In genomic region chr11:8018742-8019631, GRCh38 we compare ENCODE assay signal across 8 cellular contexts. TPM values are rescaled to one million over a fixed set of nuclear protein-coding genes. Genes with fewer than 3 reads are reported as not detected.
DNase-seq lines count a peak whose midpoint lies in the region; ATAC-seq, FAIRE-seq and TF ChIP-seq lines count a peak whose summit lies in the region.

No MANE protein-coding gene starts in this region.

- H3K36me3 Mint-ChIP-seq in activated CD4-positive, alpha-beta T cell treated with anti-CD3 and anti-CD28 coated beads, Interleukin-2, amount 10 ng/mL, durations not matched to agents 24 days and 14 days (ENCODE audit: low read depth), result no peaks in the 10 kb centered on the region
- H3K36me3 Mint-ChIP-seq in chondrocyte (ENCODE audit: low read depth), result no peaks in the 10 kb centered on the region

- H3K9ac ChIP-seq in kidney (ENCODE audit: low read length in 2 of 2), result peak overlapping the region in 1 of 2 donors; percentile 79

- no peaks in the 10 kb centered on the region for H3K9me3 Mint-ChIP-seq in activated CD4-positive, alpha-beta T cell treated with anti-CD3 and anti-CD28 coated beads, Interleukin-2, amount 10 ng/mL, durations not matched to agents 24 days and 14 days
- H3K9me3 Mint-ChIP-seq in chondrocyte (ENCODE audit: low read depth), result no peaks in the 10 kb centered on the region

- H3K4me3 Mint-ChIP-seq in activated CD4-positive, alpha-beta T cell treated with anti-CD3 and anti-CD28 coated beads, Interleukin-2, amount 10 ng/mL, durations not matched to agents 24 days and 14 days, result peak overlapping the region; percentile 75
- H3K4me3 Mint-ChIP-seq in chondrocyte (ENCODE audit: unreplicated experiment), result peak overlapping the region; percentile 69

- H3K27me3 Mint-ChIP-seq in activated CD4-positive, alpha-beta T cell treated with anti-CD3 and anti-CD28 coated beads, Interleukin-2, amount 10 ng/mL, durations not matched to agents 24 days and 14 days, result peaks cover 52% of the 10 kb centered on the region
- H3K27me3 Mint-ChIP-seq in chondrocyte (ENCODE audit: low read depth), result peaks cover 10% of the 10 kb centered on the region

- ATAC-seq in HG02763 (IDR thresholded peaks at IDR 0.05; ENCODE audit: unreplicated experiment), result no peak
- ATAC-seq in HG03378 (IDR thresholded peaks at IDR 0.05; ENCODE audit: unreplicated experiment), result no peak

- H3K4me1 Mint-ChIP-seq in activated CD4-positive, alpha-beta T cell treated with anti-CD3 and anti-CD28 coated beads, Interleukin-2, amount 10 ng/mL, durations not matched to agents 24 days and 14 days, result peaks cover 11% of the 10 kb centered on the region
- peaks cover 29% of the 10 kb centered on the region for H3K4me1 Mint-ChIP-seq in chondrocyte (ENCODE audit: low read depth)

- TF ChIP-seq CTCF in D721Med (IDR thresholded peaks at IDR 0.05; ENCODE audit: insufficient read depth, missing control alignments) (no peak), chondrocyte (IDR thresholded peaks at IDR 0.05) (no peak), kidney (IDR thresholded peaks at IDR 0.05; ENCODE audit: borderline replicate concordance, extremely low read depth, insufficient read depth) (no peak)

- DNase-seq in D721Med (ENCODE audit: insufficient read length, low spot score), result peak; percentile 43
- peak; percentile 61 for DNase-seq in KBM-7
- DNase-seq in activated CD4-positive, alpha-beta T cell treated with anti-CD3 and anti-CD28 coated beads, Interleukin-2, amount 10 ng/mL, durations not matched to agents 24 days and 14 days, result peak; percentile 90
- no peak for DNase-seq in chondrocyte (ENCODE audit: low spot score)
- DNase-seq in kidney, result peak; percentile 92
- peak; percentile 32 to 38 for DNase-seq in stimulated activated CD4-positive, alpha-beta T cell treated with anti-CD3 and anti-CD28 coated beads, Interleukin-12 subunit alpha, Interleukin-12 subunit beta, amount 100 ng/mL, for 24 hours (ENCODE audit: low read depth in 2 of 2)

- H3K4me3 ChIP-seq in kidney (ENCODE audit: low read length in 2 of 2), result peak overlapping the region; percentile 61 to 65

- H3K4me1 ChIP-seq in kidney (ENCODE audit: control insufficient read depth in 1 of 2, insufficient read depth in 1 of 2, low read depth in 1 of 2, low read length in 2 of 2), result peaks cover 6 to 15% of the 10 kb centered on the region in 2 donors

- in situ Hi-C loops in KBM-7 (cut with MboI; ENCODE audit: low pct_unique_long_range_greater_than_20kb, low sequenced_read_pairs), result no loop called here

- H3K27ac ChIP-seq in kidney (ENCODE audit: low read depth in 2 of 2, low read length in 2 of 2), result peak overlapping the region; percentile 21 to 71

- intact Hi-C loops in activated CD4-positive, alpha-beta T cell treated with anti-CD3 and anti-CD28 coated beads, Interleukin-2, amount 10 ng/mL, durations not matched to agents 24 days and 14 days (cut with micrococcal nuclease), result loop anchor here (2.0 to 10.0 kb wide), 2 partner anchors 32 to 566 kb away; partner anchors contain the start of gene EIF3F
- intact Hi-C loops in kidney (cut with DNase I), result no loop called here

- no peaks in the 10 kb centered on the region for H3K9me3 ChIP-seq in kidney (ENCODE audit: control insufficient read depth in 1 of 2, low read length in 2 of 2)

- no peaks in the 10 kb centered on the region for H3K36me3 ChIP-seq in kidney (ENCODE audit: control insufficient read depth in 1 of 2, insufficient read depth in 2 of 2, low read length in 2 of 2)

- peak overlapping the region; percentile 51 for H3K27ac Mint-ChIP-seq in activated CD4-positive, alpha-beta T cell treated with anti-CD3 and anti-CD28 coated beads, Interleukin-2, amount 10 ng/mL, durations not matched to agents 24 days and 14 days
- H3K27ac Mint-ChIP-seq in chondrocyte (ENCODE audit: unreplicated experiment), result peak overlapping the region; percentile 45

- FAIRE-seq in D721Med (lab: Jason Lieb, UNC) (no peak), kidney (lab: Jason Lieb, UNC) (no peak)

RNA-seq across cellular contexts. Expression of gene EIF3F, which starts 31.9 kb away (rescaled TPM):
- total RNA-seq in activated CD4-positive, alpha-beta T cell treated with anti-CD3 and anti-CD28 coated beads, Interleukin-2, amount 10 ng/mL, durations not matched to agents 24 days and 14 days, result 224 and 226 TPM in 2 replicates
- 208 to 225 TPM (median 219 TPM) in 3 replicates for total RNA-seq in chondrocyte
- total RNA-seq in kidney, result 174 TPM
- polyA plus RNA-seq in kidney (ENCODE audit: insufficient read depth, low read depth, low replicate concordance), result 218 TPM

RNA-seq across cellular contexts. Expression of gene NLRP10, which starts 53.7 kb away (rescaled TPM):
- not detected in 2 replicates for total RNA-seq in activated CD4-positive, alpha-beta T cell treated with anti-CD3 and anti-CD28 coated beads, Interleukin-2, amount 10 ng/mL, durations not matched to agents 24 days and 14 days
- 0.70 to 2.6 TPM (median 0.90 TPM) in 3 replicates for total RNA-seq in chondrocyte
- total RNA-seq in kidney, result not detected
- polyA plus RNA-seq in kidney (ENCODE audit: insufficient read depth, low read depth, low replicate concordance), result not detected
